In genomic region chr2:1249897-1250687, GRCh38 we compare ENCODE assay signal across 27 cellular contexts.
"Had no signal": no experiment of that assay in that cellular context is flagged by ENCODE, and none has a peak within 500 bp of the region (broad histone marks: within the 10 kb centered on the region; RNA-seq: fewer than 3 reads in every experiment).

No MANE protein-coding gene starts in this region.

- H3K36me3 ChIP-seq: brain microvascular endothelial cell, left ventricle myocardium inferior, neutrophil, ovary, prostate gland, right atrium auricular region had no signal

- H3K4me3 Mint-ChIP-seq: immature natural killer cell, natural killer cell, type B pancreatic cell had no signal

- DNase-seq: activated CD4-positive, CD25-positive, alpha-beta regulatory T cell treated with anti-CD3 and anti-CD28 coated beads, Interleukin-2, amount 50 U/mL, for 72 hours; activated effector memory CD4-positive, alpha-beta T cell treated with anti-CD3 and anti-CD28 coated beads, Interleukin-2, amount 50 U/mL, for 16 hours; activated naive CD4-positive, alpha-beta T cell treated with anti-CD3 and anti-CD28 coated beads, Interleukin-2, amount 50 U/mL, for 16 hours; activated T-cell treated with anti-CD3 and anti-CD28 coated beads, Interleukin-2, amount 50 U/mL, for 48 hours; anterior cingulate cortex; brain microvascular endothelial cell; central memory CD4-positive, alpha-beta T cell; dermis blood vessel endothelial cell; effector CD8-positive, alpha-beta T cell; erythroblast; foreskin keratinocyte; immature natural killer cell; kidney glomerular epithelial cell; left ventricle myocardium inferior; natural killer cell; ovary; stimulated activated naive CD4-positive, alpha-beta T cell; SW 1271; testis had no signal

- H3K27ac Mint-ChIP-seq: immature natural killer cell, natural killer cell, type B pancreatic cell had no signal

- H3K4me1 Mint-ChIP-seq: immature natural killer cell, natural killer cell had no signal

- ATAC-seq: foreskin keratinocyte, natural killer cell had no signal

- H3K9me3 Mint-ChIP-seq: natural killer cell, type B pancreatic cell had no signal

- H3K4me1 ChIP-seq: foreskin keratinocyte, prostate gland, right atrium auricular region, testis had no signal

- H3K36me3 Mint-ChIP-seq: immature natural killer cell, natural killer cell, type B pancreatic cell had no signal

- H3K4me3 ChIP-seq: hepatocyte, left ventricle myocardium inferior, ovary, prostate gland, right atrium auricular region, SK-N-MC, skin epidermis, testis had no signal

- H3K27ac ChIP-seq: brain microvascular endothelial cell, foreskin keratinocyte, hepatocyte, left ventricle myocardium inferior, neutrophil, ovary, prostate gland, right atrium auricular region, SK-N-MC, testis, VCaP had no signal

- H3K9me3 ChIP-seq: left ventricle myocardium inferior, neutrophil, ovary, prostate gland, right atrium auricular region, testis had no signal

- H3K27me3 ChIP-seq: brain microvascular endothelial cell, foreskin keratinocyte, neutrophil, ovary, right atrium auricular region, testis had no signal
